22 cellular contexts compared by ENCODE assay signal in genomic region chr12:6163554-6164060, GRCh38. TPM values are rescaled to one million over a fixed set of nuclear protein-coding genes. Genes with fewer than 3 reads are reported as not detected.
"Had no signal": no experiment of that assay in that cellular context is flagged by ENCODE, and none has a peak within 500 bp of the region (broad histone marks: within the 10 kb centered on the region; RNA-seq: fewer than 3 reads in every experiment).

No MANE protein-coding gene starts in this region.

- DNase-seq: activated B cell treated with CpG ODN at 0.5 μM for 24 hours; activated CD4-positive, alpha-beta T cell treated with anti-CD3 and anti-CD28 coated beads for 1 hour; activated CD4-positive, alpha-beta T cell treated with anti-CD3 and anti-CD28 coated beads, Interleukin-2, amount 10 ng/mL, durations not matched to agents 24 days and 14 days; activated CD4-positive, alpha-beta T cell treated with anti-CD3 and anti-CD28 coated beads, Interleukin-2, amount 50 U/mL, for 48 hours; activated CD8-positive, alpha-beta memory T cell treated with anti-CD3 and anti-CD28 coated beads for 24 hours; activated gamma-delta T cell; activated naive CD4-positive, alpha-beta T cell treated with anti-CD3 and anti-CD28 coated beads for 36 hours; activated T-cell treated with anti-CD3 and anti-CD28 coated beads, Interleukin-2, amount 50 U/mL, for 4 hours; amygdala; NCI-H1092; NCI-H1417; NCI-H2029 treated with DMSO at 0.1 percent for 48 hours; NCI-H345; NCI-H510A; NCI-H526 treated with DMSO at 0.1 percent for 48 hours; NCI-H82; SIG-M5; T-helper 17 cell; T-helper 9 cell had no signal

- H3K9ac ChIP-seq: KMS-11 had no signal

- H3K27ac ChIP-seq: KMS-11 had no signal

- H3K4me2 ChIP-seq: KMS-11 had no signal

RNA-seq across cellular contexts. Expression of gene CD9, which starts 36.6 kb away (rescaled TPM):
- total RNA-seq: OCI-LY7 had no signal

RNA-seq across cellular contexts. Expression of gene VWF, which starts 39.1 kb away (rescaled TPM):
- total RNA-seq: activated B cell treated with CpG ODN at 0.5 μM for 24 hours; activated CD4-positive, alpha-beta T cell treated with anti-CD3 and anti-CD28 coated beads, Interleukin-2, amount 10 ng/mL, durations not matched to agents 24 days and 14 days; activated naive CD4-positive, alpha-beta T cell treated with anti-CD3 and anti-CD28 coated beads for 36 hours; MCF 10A had no signal
